11 cellular contexts compared by ENCODE assay signal in the genomic region with DNA sequence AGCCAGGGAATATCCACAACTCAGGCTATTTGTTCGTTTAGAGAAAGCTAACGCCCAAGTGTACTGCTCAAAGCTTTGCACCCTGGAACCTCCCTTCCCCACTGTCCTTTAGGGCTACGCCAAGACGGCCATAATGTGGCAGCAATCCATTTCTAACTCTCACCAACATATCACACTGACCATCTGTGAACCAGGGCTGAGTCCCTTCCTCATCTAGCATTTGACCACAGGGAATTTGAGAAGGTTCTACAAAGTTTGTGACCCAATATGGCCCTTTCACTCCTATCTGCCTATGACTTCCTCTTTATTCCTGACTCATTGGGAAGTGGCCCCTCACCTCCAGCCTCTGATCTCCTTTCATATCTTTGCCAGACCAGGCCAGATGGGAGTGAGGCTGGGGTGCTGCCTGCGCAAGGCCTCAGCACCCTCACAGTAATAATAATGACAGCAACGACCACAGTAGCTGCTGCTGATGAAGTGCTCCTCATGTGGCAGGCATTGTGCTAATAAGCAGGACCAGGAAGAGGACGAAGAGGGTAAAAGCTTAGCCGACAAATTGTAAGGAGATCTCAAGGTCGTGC.
"Had no signal": no experiment of that assay in that cellular context is flagged by ENCODE, and none has a peak within 500 bp of the region (broad histone marks: within the 10 kb centered on the region; RNA-seq: fewer than 3 reads in every experiment).

No MANE protein-coding gene starts in this region.

- H3K36me3 ChIP-seq: colonic mucosa, heart left ventricle, sigmoid colon, suprapubic skin, upper lobe of left lung had no signal

- H3K9me3 ChIP-seq: colonic mucosa, heart left ventricle, psoas muscle, sigmoid colon, suprapubic skin, upper lobe of left lung had no signal

- H3K9me3 Mint-ChIP-seq: activated T-cell treated with anti-CD3 and anti-CD28 coated beads, Interleukin-2, amount 50 U/mL, for 24 hours; nephron progenitor cell; T-helper 1 cell treated with Interleukin-12 subunit alpha and Interleukin-12 subunit beta and Interleukin-4 antibody, amounts not matched to agents 30 μg/mL and 1 μg/mL, for 36 hours had no signal

- H3K36me3 Mint-ChIP-seq: activated CD8-positive, alpha-beta memory T cell treated with anti-CD3 and anti-CD28 coated beads, Interleukin-2, amount 10 ng/mL, durations not matched to agents 7 days and 5 days; activated naive CD8-positive, alpha-beta T cell had no signal

- H3K27ac Mint-ChIP-seq: activated naive CD8-positive, alpha-beta T cell; nephron progenitor cell had no signal

- H3K4me1 ChIP-seq: colonic mucosa had no signal

- H3K27me3 ChIP-seq: colonic mucosa, upper lobe of left lung had no signal

- H3K27ac ChIP-seq: colonic mucosa, heart left ventricle, psoas muscle, sigmoid colon, suprapubic skin had no signal
